In genomic region chr12:132117558-132117875, GRCh38 we compare ENCODE assay signal across 19 cellular contexts. TPM values are rescaled to one million over a fixed set of nuclear protein-coding genes. Genes with fewer than 3 reads are reported as not detected.
DNase-seq lines count a peak whose midpoint lies in the region; ATAC-seq and TF ChIP-seq lines count a peak whose summit lies in the region.
"Had no signal": no experiment of that assay in that cellular context is flagged by ENCODE, and none has a peak within 500 bp of the region (broad histone marks: within the 10 kb centered on the region; RNA-seq: fewer than 3 reads in every experiment).

No MANE protein-coding gene starts in this region.

- 91 to 96% methylated on average over 8 to 10 of the region's 10 CpGs for WGBS in endodermal cell (ENCODE audit: insufficient coverage in 1 of 2, insufficient read length in 1 of 2), 2 experiments
- 67 to 72% methylated on average over 4 to 10 of the region's 10 CpGs for WGBS in testis, 2 donors

- H3K4me3 Mint-ChIP-seq in activated naive CD8-positive, alpha-beta T cell treated with anti-CD3 and anti-CD28 coated beads, Interleukin-2, amount 50 U/mL, for 24 hours, result no peak overlapping the region
- no peak overlapping the region for H3K4me3 Mint-ChIP-seq in activated naive CD8-positive, alpha-beta T cell treated with anti-CD3 and anti-CD28 coated beads for 36 hours
- no peak overlapping the region for H3K4me3 Mint-ChIP-seq in endodermal cell
- H3K4me3 Mint-ChIP-seq: activated T-cell treated with anti-CD3 and anti-CD28 coated beads, Interleukin-2, amount 50 U/mL, for 72 hours; type B pancreatic cell had no signal

- no peaks in the 10 kb centered on the region for H3K4me1 ChIP-seq in endodermal cell (ENCODE audit: control insufficient read depth, insufficient read depth, low read length)
- no peaks in the 10 kb centered on the region for H3K4me1 ChIP-seq in testis
- no peaks in the 10 kb centered on the region for H3K4me1 ChIP-seq in uterus
- H3K4me1 ChIP-seq: left lung, Peyer's patch had no signal

- no peak for DNase-seq in activated naive CD8-positive, alpha-beta T cell treated with anti-CD3 and anti-CD28 coated beads, Interleukin-2, amount 50 U/mL, for 24 hours
- no peak for DNase-seq in activated naive CD8-positive, alpha-beta T cell treated with anti-CD3 and anti-CD28 coated beads for 36 hours
- DNase-seq in NCI-H69 (lab: John Stamatoyannopoulos, UW), result peak; percentile 22
- peak; percentile 84 for DNase-seq in endodermal cell
- DNase-seq in testis, result peak; percentile 84
- no peak for DNase-seq in uterus
- no peak for DNase-seq in retina
- DNase-seq: activated CD4-positive, alpha-beta T cell treated with anti-CD3 and anti-CD28 coated beads, Interleukin-2, amount 50 U/mL, for 48 hours; activated T-cell treated with anti-CD3 and anti-CD28 coated beads, Interleukin-2, amount 50 U/mL, for 72 hours; dorsolateral prefrontal cortex; NCI-H1417 treated with DMSO at 0.1 percent for 48 hours; NCI-H2171; NCI-H774; Peyer's patch; stimulated activated naive CD4-positive, alpha-beta T cell had no signal

- H3K27ac Mint-ChIP-seq in activated naive CD8-positive, alpha-beta T cell treated with anti-CD3 and anti-CD28 coated beads, Interleukin-2, amount 50 U/mL, for 24 hours, result no peak overlapping the region
- H3K27ac Mint-ChIP-seq in activated naive CD8-positive, alpha-beta T cell treated with anti-CD3 and anti-CD28 coated beads for 36 hours, result no peak overlapping the region
- H3K27ac Mint-ChIP-seq in endodermal cell, result no peak overlapping the region
- H3K27ac Mint-ChIP-seq: activated T-cell treated with anti-CD3 and anti-CD28 coated beads, Interleukin-2, amount 50 U/mL, for 72 hours; type B pancreatic cell had no signal

- peaks cover 5% of the 10 kb centered on the region for H3K36me3 Mint-ChIP-seq in activated naive CD8-positive, alpha-beta T cell treated with anti-CD3 and anti-CD28 coated beads, Interleukin-2, amount 50 U/mL, for 24 hours (ENCODE audit: low read depth)
- no peaks in the 10 kb centered on the region for H3K36me3 Mint-ChIP-seq in activated naive CD8-positive, alpha-beta T cell treated with anti-CD3 and anti-CD28 coated beads for 36 hours
- H3K36me3 Mint-ChIP-seq in endodermal cell (ENCODE audit: low read depth), result peaks cover 58% of the 10 kb centered on the region
- H3K36me3 Mint-ChIP-seq: type B pancreatic cell had no signal

- H3K27me3 ChIP-seq in endodermal cell (ENCODE audit: control insufficient read depth, insufficient read depth, low read length, poor library complexity, severe bottlenecking) (no peaks in the 10 kb centered on the region), testis (no peaks in the 10 kb centered on the region), uterus (no peaks in the 10 kb centered on the region)
- H3K27me3 ChIP-seq: dorsolateral prefrontal cortex, left lung, neutrophil, Peyer's patch had no signal

- H3K9me3 ChIP-seq in endodermal cell (ENCODE audit: control insufficient read depth, low read length), result no peaks in the 10 kb centered on the region
- H3K9me3 ChIP-seq in testis, result no peaks in the 10 kb centered on the region
- H3K9me3 ChIP-seq in uterus, result no peaks in the 10 kb centered on the region
- H3K9me3 ChIP-seq: left lung, neutrophil, Peyer's patch had no signal

- no peaks in the 10 kb centered on the region for H3K4me1 Mint-ChIP-seq in activated naive CD8-positive, alpha-beta T cell treated with anti-CD3 and anti-CD28 coated beads, Interleukin-2, amount 50 U/mL, for 24 hours
- no peaks in the 10 kb centered on the region for H3K4me1 Mint-ChIP-seq in activated naive CD8-positive, alpha-beta T cell treated with anti-CD3 and anti-CD28 coated beads for 36 hours
- no peaks in the 10 kb centered on the region for H3K4me1 Mint-ChIP-seq in endodermal cell

- H3K36me3 ChIP-seq in endodermal cell (ENCODE audit: control insufficient read depth, insufficient read depth, low read length), result peaks cover 49% of the 10 kb centered on the region
- no peaks in the 10 kb centered on the region for H3K36me3 ChIP-seq in testis (ENCODE audit: low read depth, missing control alignments)
- H3K36me3 ChIP-seq in uterus, result no peaks in the 10 kb centered on the region

- H3K4me3 ChIP-seq in endodermal cell (ENCODE audit: low read length) (no peak overlapping the region), testis (peak overlapping the region in 1 of 2 donors; percentile 53), uterus (no peak overlapping the region)
- H3K4me3 ChIP-seq: dorsolateral prefrontal cortex, left lung, Peyer's patch had no signal

- ATAC-seq in activated naive CD8-positive, alpha-beta T cell treated with anti-CD3 and anti-CD28 coated beads, Interleukin-2, amount 50 U/mL, for 24 hours, result peak; percentile 53
- ATAC-seq in HG03460 (IDR thresholded peaks at IDR 0.05; ENCODE audit: unreplicated experiment), result no peak
- ATAC-seq: activated T-cell treated with anti-CD3 and anti-CD28 coated beads, Interleukin-2, amount 50 U/mL, for 72 hours; left lung had no signal

- H3K9ac ChIP-seq in endodermal cell (ENCODE audit: extremely low read depth, low read length, poor library complexity, severe bottlenecking), result no peak overlapping the region

- TF ChIP-seq POLR2A in testis (IDR thresholded peaks at IDR 0.05), result no peak
- no peak for TF ChIP-seq POLR2A in uterus (IDR thresholded peaks at IDR 0.05)

- no peaks in the 10 kb centered on the region for H3K27me3 Mint-ChIP-seq in activated naive CD8-positive, alpha-beta T cell treated with anti-CD3 and anti-CD28 coated beads, Interleukin-2, amount 50 U/mL, for 24 hours
- no peaks in the 10 kb centered on the region for H3K27me3 Mint-ChIP-seq in activated naive CD8-positive, alpha-beta T cell treated with anti-CD3 and anti-CD28 coated beads for 36 hours
- no peaks in the 10 kb centered on the region for H3K27me3 Mint-ChIP-seq in endodermal cell (ENCODE audit: insufficient read depth)
- H3K27me3 Mint-ChIP-seq: type B pancreatic cell had no signal

- intact Hi-C loops in testis (cut with DNase I; ENCODE audit: low total_unique reads), result no loop called here
- intact Hi-C loops in uterus (cut with DNase I; ENCODE audit: low total_unique reads), result no loop called here

- H3K9me3 Mint-ChIP-seq in activated naive CD8-positive, alpha-beta T cell treated with anti-CD3 and anti-CD28 coated beads, Interleukin-2, amount 50 U/mL, for 24 hours, result no peaks in the 10 kb centered on the region
- H3K9me3 Mint-ChIP-seq in activated naive CD8-positive, alpha-beta T cell treated with anti-CD3 and anti-CD28 coated beads for 36 hours, result no peaks in the 10 kb centered on the region
- H3K9me3 Mint-ChIP-seq in endodermal cell, result no peaks in the 10 kb centered on the region
- H3K9me3 Mint-ChIP-seq: activated T-cell treated with anti-CD3 and anti-CD28 coated beads, Interleukin-2, amount 50 U/mL, for 72 hours; type B pancreatic cell had no signal

- no peak for TF ChIP-seq CTCF in endodermal cell (conservative IDR thresholded peaks at IDR 0.05)
- TF ChIP-seq CTCF in testis (IDR thresholded peaks at IDR 0.05), result no peak
- TF ChIP-seq CTCF in uterus (IDR thresholded peaks at IDR 0.05), result no peak

- no peak overlapping the region for H3K27ac ChIP-seq in endodermal cell (ENCODE audit: low read depth, low read length)
- H3K27ac ChIP-seq in testis, result no peak overlapping the region
- H3K27ac ChIP-seq in uterus, result no peak overlapping the region
- H3K27ac ChIP-seq: dorsolateral prefrontal cortex, left lung, neutrophil, Peyer's patch had no signal

RNA-seq across cellular contexts. Expression of gene DDX51, which starts 26.6 kb away (rescaled TPM):
- 10 to 100 TPM; 32.4 to 34.8 TPM for total RNA-seq in activated naive CD8-positive, alpha-beta T cell treated with anti-CD3 and anti-CD28 coated beads for 36 hours
- 10 to 100 TPM; 31.5 to 33.8 TPM for total RNA-seq in endodermal cell
- 16.9 TPM for polyA plus RNA-seq in endodermal cell (2013, experiment 1 of 2)
- 13.9 TPM for polyA plus RNA-seq in endodermal cell (2013, experiment 2 of 2)
- total RNA-seq in testis, result 10 to 100 TPM; 29.0 to 32.8 TPM
- 18.8 TPM for polyA plus RNA-seq in testis (ENCODE audit: insufficient read depth, low read depth, low replicate concordance)
- total RNA-seq in uterus, result 10 to 100 TPM in 3 of 4 donors, 1 to 10 TPM in 1; 7.9 to 53.3 (median 16.6) TPM

RNA-seq across cellular contexts. Expression of gene NOC4L, which starts 26.7 kb away (rescaled TPM):
- total RNA-seq in activated naive CD8-positive, alpha-beta T cell treated with anti-CD3 and anti-CD28 coated beads for 36 hours, result 10 to 100 TPM; 54.2 to 59.2 TPM
- total RNA-seq in endodermal cell (10 to 100 TPM; 22.7 to 32.7 TPM), testis (10 to 100 TPM; 64.4 to 65.2 TPM), uterus (10 to 100 TPM in 1 of 4 donors, 1 to 10 TPM in 1, not detected in 2; 9.4 to 15.4 TPM)
- polyA plus RNA-seq in endodermal cell (2013, experiment 1 of 2), result 25.4 TPM
- 23.8 TPM for polyA plus RNA-seq in endodermal cell (2013, experiment 2 of 2)
- 67.2 TPM for polyA plus RNA-seq in testis (ENCODE audit: insufficient read depth, low read depth, low replicate concordance)

Comparison
In these comparisons a context has a peak if more than half of its experiments do, and no peak if none do; other contexts are left out.
1. DNase-seq: peak in NCI-H69 (single experiment), endodermal cell (single experiment) and testis (single experiment); none in activated naive CD8-positive, alpha-beta T cell treated with anti-CD3 and anti-CD28 coated beads, Interleukin-2, amount 50 U/mL, for 24 hours (single experiment), activated naive CD8-positive, alpha-beta T cell treated with anti-CD3 and anti-CD28 coated beads for 36 hours (single experiment), uterus (0 of 2) and retina (single experiment).